Comparison of ENCODE assay signal across 25 cellular contexts in genomic region chr10:131207176-131207575, GRCh38.
"Had no signal": no experiment of that assay in that cellular context is flagged by ENCODE, and none has a peak within 500 bp of the region (broad histone marks: within the 10 kb centered on the region; RNA-seq: fewer than 3 reads in every experiment).

No MANE protein-coding gene starts in this region.

- H3K9me3 ChIP-seq: adrenal gland, ascending aorta, esophagus squamous epithelium, gastrocnemius medialis, tibial artery, uterus had no signal

- H3K4me1 ChIP-seq: adrenal gland, ascending aorta, esophagus squamous epithelium, gastrocnemius medialis, tibial artery, uterus had no signal

- H3K36me3 Mint-ChIP-seq: activated naive CD8-positive, alpha-beta T cell had no signal

- H3K27ac ChIP-seq: adrenal gland, ascending aorta, brain microvascular endothelial cell, dorsolateral prefrontal cortex, esophagus squamous epithelium, gastrocnemius medialis, tibial artery, uterus had no signal

- H3K27me3 ChIP-seq: adrenal gland, ascending aorta, brain microvascular endothelial cell, esophagus squamous epithelium, gastrocnemius medialis, tibial artery, uterus had no signal

- H3K4me3 ChIP-seq: adrenal gland, ascending aorta, dorsolateral prefrontal cortex, esophagus squamous epithelium, gastrocnemius medialis, mucosa of descending colon, tibial artery, uterus had no signal

- ATAC-seq: gastrocnemius medialis; left ventricle myocardium superior; mucosa of descending colon; stimulated activated naive CD8-positive, alpha-beta T cell treated with anti-CD3 and anti-CD28 coated beads, Interleukin-15, Interleukin-2, amounts not matched to agents 100 U/mL and 50 U/mL, for 24 hours; WTC11 had no signal

- H3K4me1 Mint-ChIP-seq: WTC11 had no signal

- H3K4me3 Mint-ChIP-seq: activated naive CD8-positive, alpha-beta T cell; nephron progenitor cell; T-helper 1 cell treated with Interleukin-12 subunit alpha and Interleukin-12 subunit beta and Interleukin-4 antibody, amounts not matched to agents 30 μg/mL and 1 μg/mL, for 36 hours; WTC11 had no signal

- H3K36me3 ChIP-seq: adrenal gland, ascending aorta, brain microvascular endothelial cell, esophagus squamous epithelium, gastrocnemius medialis, tibial artery, uterus had no signal

- DNase-seq: activated CD4-positive, alpha-beta T cell treated with anti-CD3 and anti-CD28 coated beads for 4 hours; activated CD4-positive, alpha-beta T cell treated with anti-CD3 and anti-CD28 coated beads, Interleukin-2, amount 50 U/mL, for 48 hours; activated gamma-delta T cell treated with Interleukin-2 at 50 U/mL for 16 hours; brain microvascular endothelial cell; central memory CD4-positive, alpha-beta T cell; esophagus squamous epithelium; gastrocnemius medialis; hippocampal formation; left ventricle myocardium superior; nephron progenitor cell; nucleus accumbens; retina; stimulated activated CD4-positive, alpha-beta T cell treated with anti-CD3 and anti-CD28 coated beads, Interleukin-4, amount 100 ng/mL, for 1 hour; stimulated activated naive CD8-positive, alpha-beta T cell treated with anti-CD3 and anti-CD28 coated beads, Interleukin-15, Interleukin-2, amounts not matched to agents 100 U/mL and 50 U/mL, for 24 hours; substantia nigra; T1000 had no signal

- H3K27ac Mint-ChIP-seq: activated naive CD8-positive, alpha-beta T cell; nephron progenitor cell; T-helper 1 cell treated with Interleukin-12 subunit alpha and Interleukin-12 subunit beta and Interleukin-4 antibody, amounts not matched to agents 30 μg/mL and 1 μg/mL, for 36 hours; WTC11 had no signal

- H3K9me3 Mint-ChIP-seq: T-helper 1 cell treated with Interleukin-12 subunit alpha and Interleukin-12 subunit beta and Interleukin-4 antibody, amounts not matched to agents 30 μg/mL and 1 μg/mL, for 36 hours had no signal

- H3K27me3 Mint-ChIP-seq: activated naive CD8-positive, alpha-beta T cell had no signal
